ENCODE assay signal across 1 cellular context in genomic region chr10:119252051-119252465, GRCh38.
TF ChIP-seq lines count a peak whose summit lies in the region.

No MANE protein-coding gene starts in this region.

TF ChIP-seq in K562, 482 proteins besides CTCF, POLR2A, EP300 and RAD21 (continued from another document):
- TF ChIP-seq, protein P1, sequence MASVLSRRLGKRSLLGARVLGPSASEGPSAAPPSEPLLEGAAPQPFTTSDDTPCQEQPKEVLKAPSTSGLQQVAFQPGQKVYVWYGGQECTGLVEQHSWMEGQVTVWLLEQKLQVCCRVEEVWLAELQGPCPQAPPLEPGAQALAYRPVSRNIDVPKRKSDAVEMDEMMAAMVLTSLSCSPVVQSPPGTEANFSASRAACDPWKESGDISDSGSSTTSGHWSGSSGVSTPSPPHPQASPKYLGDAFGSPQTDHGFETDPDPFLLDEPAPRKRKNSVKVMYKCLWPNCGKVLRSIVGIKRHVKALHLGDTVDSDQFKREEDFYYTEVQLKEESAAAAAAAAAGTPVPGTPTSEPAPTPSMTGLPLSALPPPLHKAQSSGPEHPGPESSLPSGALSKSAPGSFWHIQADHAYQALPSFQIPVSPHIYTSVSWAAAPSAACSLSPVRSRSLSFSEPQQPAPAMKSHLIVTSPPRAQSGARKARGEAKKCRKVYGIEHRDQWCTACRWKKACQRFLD (CRISPR knock-in tag; IDR thresholded peaks at IDR 0.05), result no peak
- TF ChIP-seq TCFL5 (CRISPR knock-in tag; conservative IDR thresholded peaks at IDR 0.05) (no peak), DMBX1 (CRISPR knock-in tag; IDR thresholded peaks at IDR 0.05; ENCODE audit: borderline replicate concordance) (no peak), RBM22 (IDR thresholded peaks at IDR 0.05; ENCODE audit: low read depth, low read length, poor library complexity, severe bottlenecking) (no peak), MEIS2 (IDR thresholded peaks at IDR 0.05; ENCODE audit: partially characterized antibody) (peak; percentile 42), ZNF695 (CRISPR knock-in tag; IDR thresholded peaks at IDR 0.05) (no peak), ZNF124 (CRISPR knock-in tag; IDR thresholded peaks at IDR 0.05) (no peak)
- TF ChIP-seq, protein P2, sequence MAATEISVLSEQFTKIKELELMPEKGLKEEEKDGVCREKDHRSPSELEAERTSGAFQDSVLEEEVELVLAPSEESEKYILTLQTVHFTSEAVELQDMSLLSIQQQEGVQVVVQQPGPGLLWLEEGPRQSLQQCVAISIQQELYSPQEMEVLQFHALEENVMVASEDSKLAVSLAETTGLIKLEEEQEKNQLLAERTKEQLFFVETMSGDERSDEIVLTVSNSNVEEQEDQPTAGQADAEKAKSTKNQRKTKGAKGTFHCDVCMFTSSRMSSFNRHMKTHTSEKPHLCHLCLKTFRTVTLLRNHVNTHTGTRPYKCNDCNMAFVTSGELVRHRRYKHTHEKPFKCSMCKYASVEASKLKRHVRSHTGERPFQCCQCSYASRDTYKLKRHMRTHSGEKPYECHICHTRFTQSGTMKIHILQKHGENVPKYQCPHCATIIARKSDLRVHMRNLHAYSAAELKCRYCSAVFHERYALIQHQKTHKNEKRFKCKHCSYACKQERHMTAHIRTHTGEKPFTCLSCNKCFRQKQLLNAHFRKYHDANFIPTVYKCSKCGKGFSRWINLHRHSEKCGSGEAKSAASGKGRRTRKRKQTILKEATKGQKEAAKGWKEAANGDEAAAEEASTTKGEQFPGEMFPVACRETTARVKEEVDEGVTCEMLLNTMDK (IDR thresholded peaks at IDR 0.05; ENCODE audit: borderline replicate concordance, insufficient read depth, low read depth, low read length, poor library complexity, severe bottlenecking), result peak; percentile 21
TF ChIP-seq in K562: peak in this region for 5.
